8 cellular contexts compared by ENCODE assay signal in the genomic region with DNA sequence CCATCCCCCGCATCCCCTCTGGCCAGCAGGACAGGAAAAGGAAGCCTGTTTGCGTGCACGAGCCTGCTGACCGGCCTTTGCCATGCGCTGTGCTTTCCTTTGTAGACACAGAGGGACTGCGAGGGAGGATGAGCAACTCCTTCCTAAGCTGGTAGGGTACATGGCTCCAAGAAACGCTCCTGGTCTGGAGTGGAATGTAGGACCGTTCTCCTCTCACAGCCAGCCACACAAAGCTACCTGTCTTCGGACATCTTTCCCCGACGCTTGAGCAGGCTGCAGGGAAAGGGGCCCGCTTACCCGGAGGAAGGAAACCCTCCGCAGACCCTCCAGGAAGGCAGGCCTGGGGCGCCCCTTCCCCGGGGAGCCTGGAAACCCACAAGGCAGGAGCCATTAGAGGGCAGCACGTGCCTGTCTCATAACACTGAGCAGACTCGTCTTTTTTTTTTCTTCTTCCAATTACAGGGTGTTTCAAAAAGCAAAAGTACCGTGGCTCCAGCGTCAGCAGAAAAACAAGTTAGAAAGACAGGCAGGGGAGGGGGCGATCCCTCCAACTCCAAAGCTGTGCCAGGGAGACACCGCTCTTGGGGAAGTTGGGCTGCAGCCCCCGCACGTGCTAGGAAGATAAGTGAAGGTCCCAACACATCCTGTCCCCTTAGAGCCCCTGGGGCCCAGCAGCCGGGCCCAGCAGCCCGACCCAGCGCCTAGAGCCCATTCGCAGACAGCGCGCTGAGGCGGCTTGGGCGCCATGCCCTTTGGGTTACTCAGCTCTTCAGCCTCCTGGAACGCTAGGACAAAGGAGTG.
DNase-seq lines count a peak whose midpoint lies in the region; ATAC-seq lines count a peak whose summit lies in the region.

No MANE protein-coding gene starts in this region.

- H3K9ac ChIP-seq in iPS-20b (ENCODE audit: low read depth, low read length), result peak overlapping the region; percentile 53; the same call in 1 of the 2 replicates

- H3K27me3 ChIP-seq in iPS-20b (ENCODE audit: insufficient read depth, low read length), result peaks cover 26% of the 10 kb centered on the region; the same call in 1 of the 2 replicates

- H3K4me3 ChIP-seq in iPS-20b (ENCODE audit: low read length), result peak overlapping the region; percentile 49
- H3K4me3 ChIP-seq in skeletal muscle cell (ENCODE audit: low read depth, low read length), result peak overlapping the region; percentile 34

- H3K9me3 ChIP-seq in iPS-20b (ENCODE audit: insufficient read depth, low read depth, low read length), result no peaks in the 10 kb centered on the region

- peaks cover 26% of the 10 kb centered on the region for H3K4me1 ChIP-seq in iPS-20b (ENCODE audit: insufficient read depth, low read length)

- H3K36me3 ChIP-seq in iPS-20b (ENCODE audit: insufficient read depth, low read depth, low read length), result no peaks in the 10 kb centered on the region

- DNase-seq in NCI-H1417 (lab: John Stamatoyannopoulos, UW) (peak; percentile 22 to 71 (median 56)), NCI-H1417 treated with DMSO at 0.1 percent for 48 hours (lab: John Stamatoyannopoulos, UW) (no peak), MV-4-11 (lab: John Stamatoyannopoulos, UW) (peak; percentile 71), UCSD-AML1 (lab: John Stamatoyannopoulos, UW; ENCODE audit: unreplicated experiment) (peak; percentile 89), brain pericyte (ENCODE audit: low read depth, low spot score) (peak; percentile 11), skeletal muscle cell (ENCODE audit: low read depth) (no peak)

- no peak overlapping the region for H3K27ac ChIP-seq in iPS-20b (ENCODE audit: low read length)

- ATAC-seq in HG03095 (IDR thresholded peaks at IDR 0.05; ENCODE audit: unreplicated experiment), result no peak

Comparison
In these comparisons a context has a peak if more than half of its experiments do, and no peak if none do; other contexts are left out.
1. DNase-seq: peak in NCI-H1417 (3 of 3), MV-4-11 (single experiment), UCSD-AML1 (single experiment) and brain pericyte (single experiment); none in NCI-H1417 treated with DMSO at 0.1 percent for 48 hours (single experiment) and skeletal muscle cell (single experiment).